In genomic region chr3:179653106-179653776, GRCh38 we compare ENCODE assay signal across 8 cellular contexts. TPM values are rescaled to one million over a fixed set of nuclear protein-coding genes. Genes with fewer than 3 reads are reported as not detected.
DNase-seq lines count a peak whose midpoint lies in the region; ATAC-seq and TF ChIP-seq lines count a peak whose summit lies in the region.

No MANE protein-coding gene starts in this region.

- H3K4me1 Mint-ChIP-seq in IgD-negative memory B cell, result peaks cover 17 to 29% (median 25%) of the 10 kb centered on the region in 3 donors
- peaks cover 39% of the 10 kb centered on the region for H3K4me1 Mint-ChIP-seq in nephron
- H3K4me1 Mint-ChIP-seq in stimulated activated naive CD8-positive, alpha-beta T cell treated with anti-CD3 and anti-CD28 coated beads, Interleukin-15, Interleukin-2, amounts not matched to agents 100 ng/mL and 50 ng/mL, for 24 hours (ENCODE audit: low read depth), result peaks cover 29% of the 10 kb centered on the region

- no peaks in the 10 kb centered on the region for H3K27me3 Mint-ChIP-seq in IgD-negative memory B cell
- H3K27me3 Mint-ChIP-seq in nephron (ENCODE audit: low read depth), result peaks cover 4% of the 10 kb centered on the region
- peaks cover 5% of the 10 kb centered on the region for H3K27me3 Mint-ChIP-seq in stimulated activated naive CD8-positive, alpha-beta T cell treated with anti-CD3 and anti-CD28 coated beads, Interleukin-15, Interleukin-2, amounts not matched to agents 100 ng/mL and 50 ng/mL, for 24 hours

- peak; percentile 57 for ATAC-seq in GM21619 (IDR thresholded peaks at IDR 0.05; ENCODE audit: unreplicated experiment)

- DNase-seq in Daoy (ENCODE audit: low read depth) (peak; percentile 79), RKO (ENCODE audit: low spot score) (peak; percentile 77), fibroblast of pulmonary artery (ENCODE audit: low read depth) (peak; percentile 85)
- DNase-seq in activated T-helper 9 cell treated with anti-CD3 and anti-CD28 coated beads, Interleukin-2, amount 50 U/mL, for 16 hours (ENCODE audit: low read depth), result peak; percentile 37

- TF ChIP-seq CTCF in fibroblast of pulmonary artery (IDR thresholded peaks at IDR 0.05; ENCODE audit: low read length, missing control alignments) (no peak), nephron (IDR thresholded peaks at IDR 0.05; ENCODE audit: unreplicated experiment in 3 of 3) (no peak)

- H3K9me3 Mint-ChIP-seq in IgD-negative memory B cell (no peaks in the 10 kb centered on the region), nephron (no peaks in the 10 kb centered on the region)
- no peaks in the 10 kb centered on the region for H3K9me3 Mint-ChIP-seq in stimulated activated naive CD8-positive, alpha-beta T cell treated with anti-CD3 and anti-CD28 coated beads, Interleukin-15, Interleukin-2, amounts not matched to agents 100 ng/mL and 50 ng/mL, for 24 hours

- H3K36me3 Mint-ChIP-seq in IgD-negative memory B cell, result peaks cover 2% of the 10 kb centered on the region
- peaks cover 9% of the 10 kb centered on the region for H3K36me3 Mint-ChIP-seq in nephron (ENCODE audit: low read depth)
- H3K36me3 Mint-ChIP-seq in stimulated activated naive CD8-positive, alpha-beta T cell treated with anti-CD3 and anti-CD28 coated beads, Interleukin-15, Interleukin-2, amounts not matched to agents 100 ng/mL and 50 ng/mL, for 24 hours (ENCODE audit: low read depth), result no peaks in the 10 kb centered on the region

- H3K4me3 Mint-ChIP-seq in IgD-negative memory B cell (peak overlapping the region; percentile 91 to 99 (median 98)), nephron (peak overlapping the region; percentile 92 to 98 (median 98))
- peak overlapping the region; percentile 95 for H3K4me3 Mint-ChIP-seq in stimulated activated naive CD8-positive, alpha-beta T cell treated with anti-CD3 and anti-CD28 coated beads, Interleukin-15, Interleukin-2, amounts not matched to agents 100 ng/mL and 50 ng/mL, for 24 hours

- H3K4me3 ChIP-seq in fibroblast of pulmonary artery (replicated peaks; ENCODE audit: low read depth, low read length), result peak overlapping the region; percentile 79

- H3K27ac Mint-ChIP-seq in IgD-negative memory B cell, result peak overlapping the region; percentile 86 to 93 (median 87)
- peak overlapping the region; percentile 92 to 97 (median 96) for H3K27ac Mint-ChIP-seq in nephron
- peak overlapping the region; percentile 86 for H3K27ac Mint-ChIP-seq in stimulated activated naive CD8-positive, alpha-beta T cell treated with anti-CD3 and anti-CD28 coated beads, Interleukin-15, Interleukin-2, amounts not matched to agents 100 ng/mL and 50 ng/mL, for 24 hours

RNA-seq across cellular contexts. Expression of gene USP13, which starts 0.4 kb away (rescaled TPM):
- 6.5 and 14.1 TPM in 2 replicates for total RNA-seq in Daoy (2014; rRNA removed; shearing (Covaris generic))
- polyA plus RNA-seq in IgD-negative memory B cell, result 4.5 TPM

RNA-seq across cellular contexts. Expression of gene NDUFB5, which starts 48.6 kb away (rescaled TPM):
- 243 and 278 TPM in 2 replicates for total RNA-seq in Daoy (2014; rRNA removed; shearing (Covaris generic))
- 96.9 TPM for polyA plus RNA-seq in IgD-negative memory B cell

RNA-seq across cellular contexts. Expression of gene MRPL47, which starts 48.8 kb away (rescaled TPM):
- 123 and 134 TPM in 2 replicates for total RNA-seq in Daoy (2014; rRNA removed; shearing (Covaris generic))
- polyA plus RNA-seq in IgD-negative memory B cell, result 54.5 TPM

Comparison
In these comparisons a context has a peak if more than half of its experiments do, and no peak if none do; other contexts are left out.
1. Peak in every context shown above with its lines: DNase-seq, ATAC-seq and H3K4me3 ChIP-seq.